Comparison of ENCODE assay signal across 27 cellular contexts in genomic region chr18:55161966-55162365, GRCh38.
"Had no signal": no experiment of that assay in that cellular context is flagged by ENCODE, and none has a peak within 500 bp of the region (broad histone marks: within the 10 kb centered on the region; RNA-seq: fewer than 3 reads in every experiment).

No MANE protein-coding gene starts in this region.

- H3K27ac Mint-ChIP-seq: dendritic cell treated with granulocyte-macrophage colony-stimulating factor and Interleukin-4, amounts not matched to agents 40 ng/mL and 50 ng/mL, for 4 days; effector memory CD8-positive, alpha-beta T cell; memory B cell; mesothelial cell of epicardium; natural killer cell; neural progenitor cell; progenitor cell of endocrine pancreas; stimulated activated naive B cell treated with anti-CD40 and anti-IgM and Interleukin-4, amounts not matched to agents 10 μg/mL and 1 μg/mL and 100 μg/mL, for 72 hours had no signal

- H3K27ac ChIP-seq: epithelial cell of prostate, esophagus muscularis mucosa, heart left ventricle, lower lobe of right lung, neural progenitor cell, pancreas, right lobe of liver, stomach, thoracic aorta, transverse colon had no signal

- H3K27me3 ChIP-seq: esophagus muscularis mucosa, heart left ventricle, neural progenitor cell, pancreas, right lobe of liver, stomach, transverse colon had no signal

- H3K4me1 ChIP-seq: esophagus muscularis mucosa, heart left ventricle, lower lobe of right lung, pancreas, right lobe of liver, stomach, transverse colon had no signal

- H3K36me3 ChIP-seq: esophagus muscularis mucosa, heart left ventricle, lower lobe of right lung, neural progenitor cell, pancreas, right lobe of liver, stomach, thoracic aorta, transverse colon had no signal

- H3K9ac ChIP-seq: neural progenitor cell had no signal

- H3K9me3 ChIP-seq: esophagus muscularis mucosa, heart left ventricle, lower lobe of right lung, pancreas, right lobe of liver, stomach, thoracic aorta, transverse colon had no signal

- DNase-seq: cerebellar nuclear complex; effector memory CD8-positive, alpha-beta T cell; foreskin melanocyte; heart left ventricle; hypothalamus; kidney glomerular epithelial cell; lower lobe of right lung; natural killer cell; nucleus accumbens; pancreas; right lobe of liver; stimulated activated CD4-positive, alpha-beta T cell treated with anti-CD3 and anti-CD28 coated beads, Interleukin-15, amount 100 ng/mL, for 24 hours; stimulated activated CD4-positive, alpha-beta T cell treated with anti-CD3 and anti-CD28 coated beads, Interleukin-1b, Interleukin-23, amount 100 ng/mL, for 48 hours; stimulated activated CD4-positive, alpha-beta T cell treated with anti-CD3 and anti-CD28 coated beads, Interleukin-4, amount 100 ng/mL, for 24 hours; stimulated activated naive B cell treated with anti-CD40 and anti-IgM and Interleukin-4, amounts not matched to agents 10 μg/mL and 1 μg/mL and 100 μg/mL, for 72 hours; stomach; substantia nigra; transverse colon had no signal

- H3K4me3 ChIP-seq: esophagus muscularis mucosa, heart left ventricle, lower lobe of right lung, neural progenitor cell, pancreas, right lobe of liver, stomach, thoracic aorta, transverse colon had no signal

- ATAC-seq: effector memory CD8-positive, alpha-beta T cell; left lobe of liver; lower lobe of right lung; natural killer cell; right lobe of liver; stimulated activated naive B cell treated with anti-CD40 and anti-IgM and Interleukin-4, amounts not matched to agents 10 μg/mL and 1 μg/mL and 100 μg/mL, for 72 hours had no signal

- H3K4me3 Mint-ChIP-seq: dendritic cell treated with granulocyte-macrophage colony-stimulating factor and Interleukin-4, amounts not matched to agents 40 ng/mL and 50 ng/mL, for 4 days; effector memory CD8-positive, alpha-beta T cell; memory B cell; mesothelial cell of epicardium; natural killer cell; neural progenitor cell; stimulated activated naive B cell treated with anti-CD40 and anti-IgM and Interleukin-4, amounts not matched to agents 10 μg/mL and 1 μg/mL and 100 μg/mL, for 72 hours had no signal

- H3K4me1 Mint-ChIP-seq: natural killer cell, neural progenitor cell had no signal

- H3K36me3 Mint-ChIP-seq: memory B cell; mesothelial cell of epicardium; natural killer cell; neural progenitor cell; stimulated activated naive B cell treated with anti-CD40 and anti-IgM and Interleukin-4, amounts not matched to agents 10 μg/mL and 1 μg/mL and 100 μg/mL, for 72 hours had no signal

- H3K9me3 Mint-ChIP-seq: effector memory CD8-positive, alpha-beta T cell; natural killer cell; neural progenitor cell had no signal

- H3K27me3 Mint-ChIP-seq: dendritic cell treated with granulocyte-macrophage colony-stimulating factor and Interleukin-4, amounts not matched to agents 40 ng/mL and 50 ng/mL, for 4 days; effector memory CD8-positive, alpha-beta T cell; memory B cell had no signal
